In genomic region chr6:16244869-16245451, GRCh38 we compare ENCODE assay signal across 1 cellular context.
TF ChIP-seq lines count a peak whose summit lies in the region.

No MANE protein-coding gene starts in this region.

TF ChIP-seq in HEK293, 187 proteins besides CTCF, POLR2A, EP300 and RAD21 (continued from another document):
- 0 out of 2 replicates have a peak, but pooled peaks have one; percentile 8 for TF ChIP-seq ZSCAN30 (tag by site-specific recombination; IDR thresholded peaks at IDR 0.05)
- no peak for TF ChIP-seq ZNF544 (tag by site-specific recombination; IDR thresholded peaks at IDR 0.05)
- TF ChIP-seq ZIC2 (tag by site-specific recombination; IDR thresholded peaks at IDR 0.05) = peak; percentile 93
- no peak for TF ChIP-seq YY1 (tag by site-specific recombination; IDR thresholded peaks at IDR 0.05)
- TF ChIP-seq INSM2 (tag by site-specific recombination; IDR thresholded peaks at IDR 0.05) = peak; percentile 46; the same call in 1 of the 2 replicates
- TF ChIP-seq PRDM4 (tag by site-specific recombination; IDR thresholded peaks at IDR 0.05) = peak; percentile 99
- peak; percentile 54 for TF ChIP-seq OSR2 (tag by site-specific recombination; IDR thresholded peaks at IDR 0.05)
- peak; percentile 69 for TF ChIP-seq ZNF600 (tag by site-specific recombination; IDR thresholded peaks at IDR 0.05)
- no peak for TF ChIP-seq ZBTB20 (tag by site-specific recombination; IDR thresholded peaks at IDR 0.05)
- no peak for TF ChIP-seq ZNF677 (tag by site-specific recombination; IDR thresholded peaks at IDR 0.05)
- TF ChIP-seq ZNF2 (tag by site-specific recombination; IDR thresholded peaks at IDR 0.05) = peak; percentile 62; the same call in 1 of the 2 replicates
- TF ChIP-seq ZXDB (tag by site-specific recombination; IDR thresholded peaks at IDR 0.05) = no peak
TF ChIP-seq in HEK293: peak in this region for 27.
